13 cellular contexts compared by ENCODE assay signal in genomic region chr3:141478139-141478538, GRCh38. TPM values are rescaled to one million over a fixed set of nuclear protein-coding genes. Genes with fewer than 3 reads are reported as not detected.
DNase-seq lines count a peak whose midpoint lies in the region; ATAC-seq and TF ChIP-seq lines count a peak whose summit lies in the region.
"Had no signal": no experiment of that assay in that cellular context is flagged by ENCODE, and none has a peak within 500 bp of the region (broad histone marks: within the 10 kb centered on the region; RNA-seq: fewer than 3 reads in every experiment).

No MANE protein-coding gene starts in this region.

- CTCF ChIA-PET in mammary epithelial cell (lab: Charles Lee; ENCODE audit: low non-redundant PET) = no interaction called here

- no peaks in the 10 kb centered on the region for H3K36me3 Mint-ChIP-seq in central memory CD8-positive, alpha-beta T cell (ENCODE audit: insufficient read depth)
- H3K36me3 Mint-ChIP-seq in naive B cell = no peaks in the 10 kb centered on the region
- H3K36me3 Mint-ChIP-seq: CD8-positive, alpha-beta memory T cell had no signal

- no peak overlapping the region for H3K4me3 Mint-ChIP-seq in central memory CD8-positive, alpha-beta T cell
- H3K4me3 Mint-ChIP-seq in naive B cell = peak overlapping the region in 1 of 8 donors; percentile 83
- H3K4me3 Mint-ChIP-seq: CD8-positive, alpha-beta memory T cell had no signal

- H3K27ac ChIP-seq in mammary epithelial cell (ENCODE audit: insufficient read depth, low read depth, low read length) = no peak overlapping the region
- H3K27ac ChIP-seq: GM23248 had no signal

- in situ Hi-C loops in mammary epithelial cell (cut with MboI; ENCODE audit: low sequenced_read_pairs in 2 of 2) = no loop called here

- H3K9me3 Mint-ChIP-seq in central memory CD8-positive, alpha-beta T cell = no peaks in the 10 kb centered on the region
- peaks cover 0 to 11% (median 2%) of the 10 kb centered on the region in 7 donors for H3K9me3 Mint-ChIP-seq in naive B cell
- H3K9me3 Mint-ChIP-seq: CD8-positive, alpha-beta memory T cell had no signal

- DNase-seq in central memory CD8-positive, alpha-beta T cell (ENCODE audit: low spot score in 2 of 2) = no peak
- DNase-seq in naive B cell (no peak), occipital lobe (lab: John Stamatoyannopoulos, UW) (peak; percentile 40), NCI-H1105 (lab: John Stamatoyannopoulos, UW) (no peak), NCI-H1092 (lab: John Stamatoyannopoulos, UW) (no peak), mammary epithelial cell (no peak)
- DNase-seq: CD8-positive, alpha-beta memory T cell; DMS53; GF-D8; GM23248 had no signal

- H3K27ac Mint-ChIP-seq in central memory CD8-positive, alpha-beta T cell (ENCODE audit: low read depth) = peak overlapping the region; percentile 54
- H3K27ac Mint-ChIP-seq in naive B cell = peak overlapping the region in 4 of 6 donors; percentile 52 to 88 (median 77)

- intact Hi-C loops in mammary epithelial cell (cut with micrococcal nuclease) = no loop called here

- peaks cover 23% of the 10 kb centered on the region for H3K4me1 ChIP-seq in mammary epithelial cell (ENCODE audit: insufficient read depth, low read length)

- no peak for TF ChIP-seq CTCF in mammary epithelial cell (conservative IDR thresholded peaks at IDR 0.05 in 1 of 2, IDR thresholded peaks at IDR 0.05 in 1 of 2; ENCODE audit: extremely low read depth in 1 of 2, insufficient read depth in 1 of 2, low read depth in 1 of 2, low read length in 2 of 2)

- dilution Hi-C loops in mammary epithelial cell (cut with HindIII; ENCODE audit: low sequenced_read_pairs) = no loop called here

- H2AFZ ChIP-seq in mammary epithelial cell (ENCODE audit: low read depth, low read length) = no peak overlapping the region
- H2AFZ ChIP-seq: GM23248 had no signal

- H3K27me3 Mint-ChIP-seq in central memory CD8-positive, alpha-beta T cell = no peaks in the 10 kb centered on the region
- H3K27me3 Mint-ChIP-seq in naive B cell = no peaks in the 10 kb centered on the region

- H3K9ac ChIP-seq in mammary epithelial cell (ENCODE audit: insufficient read depth, low read length) = no peak overlapping the region
- H3K9ac ChIP-seq: GM23248 had no signal

- no peaks in the 10 kb centered on the region for H4K20me1 ChIP-seq in mammary epithelial cell (ENCODE audit: insufficient read depth, low read length)

- peaks cover 29% of the 10 kb centered on the region for H3K4me1 Mint-ChIP-seq in central memory CD8-positive, alpha-beta T cell
- peaks cover 18 to 25% (median 23%) of the 10 kb centered on the region in 3 donors for H3K4me1 Mint-ChIP-seq in naive B cell

- H3K79me2 ChIP-seq in mammary epithelial cell (ENCODE audit: insufficient read depth, low read length) = no peaks in the 10 kb centered on the region

- no TSS peak for BruUV-seq in mammary epithelial cell (replicated peaks; lab: Mats Ljungman, UMichigan)

- 98% methylated on average over 2 of the region's 2 CpGs for WGBS in mammary epithelial cell (ENCODE audit: low coverage, missing lambda C conversion rate)

- H3K4me2 ChIP-seq in mammary epithelial cell (ENCODE audit: insufficient read depth, low read depth, low read length) = no peak overlapping the region

- no peak overlapping the region for H3K4me3 ChIP-seq in mammary epithelial cell (replicated peaks in 1 of 3; ENCODE audit: insufficient read depth in 1 of 3, low read depth in 2 of 3, low read length in 3 of 3)
- H3K4me3 ChIP-seq: A549, GM23248 had no signal

- ATAC-seq in central memory CD8-positive, alpha-beta T cell (replicated peaks; ENCODE audit: extremely low read depth, poor library complexity, severe bottlenecking) = no peak
- ATAC-seq in naive B cell (ENCODE audit: low read depth in 2 of 2) = no peak
- ATAC-seq: HCT116, HepG2 had no signal

- no peaks in the 10 kb centered on the region for H3K27me3 ChIP-seq in mammary epithelial cell (ENCODE audit: insufficient read depth, low read length)

- no peaks in the 10 kb centered on the region for H3K9me3 ChIP-seq in mammary epithelial cell (replicated peaks; ENCODE audit: insufficient read depth, low read length)
- H3K9me3 ChIP-seq: A549 had no signal

- no peaks in the 10 kb centered on the region for H3K36me3 ChIP-seq in mammary epithelial cell (ENCODE audit: insufficient read depth, low read length)

RNA-seq across cellular contexts. Expression of gene RASA2, which starts 8.7 kb away (rescaled TPM):
- polyA plus RNA-seq in naive B cell (ENCODE audit: low read depth in 6 of 6) (10 to 100 TPM; 23.8 to 61.4 (median 49.6) TPM), mammary epithelial cell (6.3 TPM)
- total RNA-seq in occipital lobe (39.3 TPM), mammary epithelial cell (10 to 100 TPM; 14.8 to 19.5 TPM)
- polyA minus RNA-seq in mammary epithelial cell = 16.3 TPM
